In genomic region chr6:37566209-37566859, GRCh38 we compare ENCODE assay signal across 8 cellular contexts.
DNase-seq lines count a peak whose midpoint lies in the region; ATAC-seq lines count a peak whose summit lies in the region.

No MANE protein-coding gene starts in this region.

- 13% methylated on average over 22 of the region's 22 CpGs for WGBS in HUES64

- peaks cover 2% of the 10 kb centered on the region for H3K36me3 Mint-ChIP-seq in activated naive CD4-positive, alpha-beta T cell treated with anti-CD3 and anti-CD28 coated beads, Interleukin-2, amount 50 U/mL, for 24 hours

- ATAC-seq in Right ventricle myocardium inferior (peak; percentile 77), left cardiac atrium (peak; percentile 92 to 94), GM18520 (IDR thresholded peaks at IDR 0.05; ENCODE audit: unreplicated experiment) (no peak)

- H3K4me1 ChIP-seq in HUES64 (ENCODE audit: insufficient read depth, low read length): peaks cover 12% of the 10 kb centered on the region; the same call in 1 of the 2 replicates

- intact Hi-C loops in Right ventricle myocardium inferior (cut with DNase I) (loop anchor here (5.0 to 10.0 kb wide), 3 partner anchors 128 to 239 kb away; partner anchors contain the start of gene MDGA1), cardiac septum (cut with DNase I) (loop anchor here (5.0 kb wide), 4 partner anchors 84 to 199 kb away; no protein-coding TSS in a partner anchor), left cardiac atrium (cut with DNase I) (loop anchor here (5.0 to 10.0 kb wide), 6 partner anchors 79 to 242 kb away; partner anchors contain the start of gene MDGA1 (in 1 of the 2))

- H3K9me3 ChIP-seq in HUES64 (ENCODE audit: insufficient read depth, low read depth, low read length): no peaks in the 10 kb centered on the region

- H3K36me3 ChIP-seq in HUES64 (ENCODE audit: insufficient read depth, low read length): no peaks in the 10 kb centered on the region

- peaks cover 3% of the 10 kb centered on the region; the same call in 1 of the 2 replicates for H3K27me3 ChIP-seq in HUES64 (ENCODE audit: insufficient read depth, low read length)

- in situ Hi-C loops in SK-MEL-5 (cut with HindIII; ENCODE audit: low pct_unique_long_range_greater_than_20kb, low sequenced_read_pairs): no loop called here

- no peaks in the 10 kb centered on the region for H3K9me3 Mint-ChIP-seq in activated naive CD4-positive, alpha-beta T cell treated with anti-CD3 and anti-CD28 coated beads, Interleukin-2, amount 50 U/mL, for 24 hours

- peaks cover 6% of the 10 kb centered on the region for H3K4me1 Mint-ChIP-seq in activated naive CD4-positive, alpha-beta T cell treated with anti-CD3 and anti-CD28 coated beads, Interleukin-2, amount 50 U/mL, for 24 hours

- peak overlapping the region; percentile 32; the same call in 1 of the 2 replicates for H3K27ac ChIP-seq in HUES64 (ENCODE audit: low read depth, low read length)

- H3K4me3 Mint-ChIP-seq in activated naive CD4-positive, alpha-beta T cell treated with anti-CD3 and anti-CD28 coated beads, Interleukin-2, amount 50 U/mL, for 24 hours: peak overlapping the region; percentile 1

- no peak overlapping the region; the same call in 1 of the 2 replicates for H3K9ac ChIP-seq in HUES64 (ENCODE audit: low read depth, low read length)

- peak overlapping the region; percentile 48 for H3K4me3 ChIP-seq in HUES64 (ENCODE audit: low read length)

- no peak overlapping the region for H3K27ac Mint-ChIP-seq in activated naive CD4-positive, alpha-beta T cell treated with anti-CD3 and anti-CD28 coated beads, Interleukin-2, amount 50 U/mL, for 24 hours

- DNase-seq in Right ventricle myocardium inferior (ENCODE audit: missing footprints) (no peak), cardiac septum (ENCODE audit: low spot score) (no peak), SK-MEL-5 (ENCODE audit: low read depth, low spot score) (peak; percentile 35), left cardiac atrium (peak; percentile 59), retina (peak; percentile 93)

- no peaks in the 10 kb centered on the region for H3K27me3 Mint-ChIP-seq in activated naive CD4-positive, alpha-beta T cell treated with anti-CD3 and anti-CD28 coated beads, Interleukin-2, amount 50 U/mL, for 24 hours

Comparison
In these comparisons a context has a peak if more than half of its experiments do, and no peak if none do; other contexts are left out.
1. DNase-seq: peak in SK-MEL-5 (single experiment), left cardiac atrium (single experiment) and retina (single experiment); none in Right ventricle myocardium inferior (single experiment) and cardiac septum (single experiment).